12 cellular contexts compared by ENCODE assay signal in genomic region chr2:64568836-64569235, GRCh38. TPM values are rescaled to one million over a fixed set of nuclear protein-coding genes. Genes with fewer than 3 reads are reported as not detected.
A peak's percentile ranks its signal among the peaks of the same experiment; 100 is the strongest.
DNase-seq lines count a peak whose midpoint lies in the region; ATAC-seq and TF ChIP-seq lines count a peak whose summit lies in the region.
"Had no signal": no experiment of that assay in that cellular context is flagged by ENCODE, and none has a peak within 500 bp of the region (broad histone marks: within the 10 kb centered on the region; RNA-seq: fewer than 3 reads in every experiment).

No MANE protein-coding gene starts in this region.

- H3K4me1 ChIP-seq in HEK293 (ENCODE audit: control insufficient read depth, insufficient read depth, low read length) = peaks cover 12% of the 10 kb centered on the region
- H3K4me1 ChIP-seq in mesendoderm (ENCODE audit: control insufficient read depth, low read depth, low read length) = peaks cover 2% of the 10 kb centered on the region

- H2AK5ac ChIP-seq in mesendoderm (ENCODE audit: low read length) = no peak overlapping the region

- no CpG with 5 or more reads among the region's 7 CpGs for WGBS in mesendoderm (ENCODE audit: extremely low coverage, insufficient coverage, low lambda C conversion rate)

- no peak overlapping the region for H3K4me3 ChIP-seq in HEK293 (ENCODE audit: low read depth, low read length)
- no peak overlapping the region for H3K4me3 ChIP-seq in fibroblast of pulmonary artery (replicated peaks; ENCODE audit: low read depth, low read length)
- no peak overlapping the region for H3K4me3 ChIP-seq in mesendoderm (ENCODE audit: low read length)

- POLR2A ChIA-PET in HEK293 (lab: Yijun Ruan, JAX) = no interaction called here

- no peak overlapping the region for H3K9ac ChIP-seq in mesendoderm (ENCODE audit: low read length)

- no peak for ATAC-seq in HG02798 (IDR thresholded peaks at IDR 0.05; ENCODE audit: poor library complexity, unreplicated experiment)

- no peak overlapping the region for H3K18ac ChIP-seq in mesendoderm (ENCODE audit: low read length)

- H3K4ac ChIP-seq in mesendoderm (ENCODE audit: low read depth, low read length) = no peak overlapping the region

- H3K4me2 ChIP-seq in mesendoderm (ENCODE audit: low read length) = no peak overlapping the region

- H3K27ac ChIP-seq in HEK293 (ENCODE audit: extremely low read depth, low read depth, low read length) (no peak overlapping the region), mesendoderm (ENCODE audit: low read depth, low read length) (no peak overlapping the region), substantia nigra (ENCODE audit: low read depth, low read length, poor library complexity, severe bottlenecking) (no peak overlapping the region)

- no peaks in the 10 kb centered on the region for H3K79me1 ChIP-seq in mesendoderm (ENCODE audit: low read length)

- no peak overlapping the region for H4K8ac ChIP-seq in mesendoderm (ENCODE audit: low read depth, low read length)

- TF ChIP-seq CTCF in HEK293 (tag by site-specific recombination; IDR thresholded peaks at IDR 0.05) (no peak), fibroblast of pulmonary artery (IDR thresholded peaks at IDR 0.05; ENCODE audit: low read length, missing control alignments) (no peak)

- CTCF ChIA-PET in HEK293 (lab: Yijun Ruan, JAX) = no interaction called here

- no peak overlapping the region for H2BK5ac ChIP-seq in mesendoderm (ENCODE audit: low read length)

- no peak overlapping the region for H3K56ac ChIP-seq in mesendoderm (ENCODE audit: low read length)

- peaks cover 13 to 21% of the 10 kb centered on the region in 2 experiments for H3K36me3 ChIP-seq in HEK293 (ENCODE audit: control insufficient read depth in 2 of 2, insufficient read depth in 1 of 2, low read length in 2 of 2)
- H3K36me3 ChIP-seq in mesendoderm (ENCODE audit: control insufficient read depth, insufficient read depth, low read length) = no peaks in the 10 kb centered on the region

- no peak overlapping the region for H2BK120ac ChIP-seq in mesendoderm (ENCODE audit: low read depth, low read length)

- no peak overlapping the region for H2BK15ac ChIP-seq in mesendoderm (replicated peaks; ENCODE audit: low read depth)

- DNase-seq in EH (ENCODE audit: low read depth) = peak; percentile 6
- peak; percentile 9 for DNase-seq in fibroblast of pulmonary artery (ENCODE audit: low read depth)
- DNase-seq in mesendoderm = peak; percentile 14
- DNase-seq in substantia nigra (lab: John Stamatoyannopoulos, UW) = no peak
- DNase-seq in epidermal melanocyte (ENCODE audit: insufficient read length, low spot score) = no peak
- DNase-seq: C1 segment of cervical spinal cord; CD4-positive, alpha-beta memory T cell; DMS79; EL; HCEC 1CT had no signal

- no peaks in the 10 kb centered on the region for H3K9me3 ChIP-seq in HEK293 (ENCODE audit: control insufficient read depth, insufficient read depth, low read depth, low read length)

- H3K27me3 ChIP-seq in mesendoderm (ENCODE audit: insufficient read depth, low read length, poor library complexity) = no peaks in the 10 kb centered on the region

- H3K23ac ChIP-seq in mesendoderm (ENCODE audit: low read length) = no peak overlapping the region

- H3K79me2 ChIP-seq in mesendoderm (ENCODE audit: control insufficient read depth, insufficient read depth, low read length) = no peaks in the 10 kb centered on the region

- no peak overlapping the region for H4K5ac ChIP-seq in mesendoderm (ENCODE audit: low read length)

TF ChIP-seq in HEK293, 187 proteins besides CTCF, POLR2A, EP300 and RAD21:
- no peak for TF ChIP-seq SALL2 (tag by site-specific recombination; IDR thresholded peaks at IDR 0.05; ENCODE audit: borderline replicate concordance)
- 0 out of 2 replicates have a peak, but pooled peaks have one; percentile 17 for TF ChIP-seq SCRT2 (tag by site-specific recombination; IDR thresholded peaks at IDR 0.05)

RNA-seq across cellular contexts. Expression of gene AFTPH, which starts 44.7 kb away (rescaled TPM):
- polyA plus RNA-seq in mesendoderm (2013, experiment 1 of 2) = 9.2 TPM
- 10.3 TPM for polyA plus RNA-seq in mesendoderm (2013, experiment 2 of 2)

Comparison
In these comparisons a context has a peak if more than half of its experiments do, and no peak if none do; other contexts are left out.
1. DNase-seq: peak in EH (single experiment), fibroblast of pulmonary artery (single experiment) and mesendoderm (single experiment); none in substantia nigra (0 of 49) and epidermal melanocyte (single experiment).